8 cellular contexts compared by ENCODE assay signal in the genomic region with DNA sequence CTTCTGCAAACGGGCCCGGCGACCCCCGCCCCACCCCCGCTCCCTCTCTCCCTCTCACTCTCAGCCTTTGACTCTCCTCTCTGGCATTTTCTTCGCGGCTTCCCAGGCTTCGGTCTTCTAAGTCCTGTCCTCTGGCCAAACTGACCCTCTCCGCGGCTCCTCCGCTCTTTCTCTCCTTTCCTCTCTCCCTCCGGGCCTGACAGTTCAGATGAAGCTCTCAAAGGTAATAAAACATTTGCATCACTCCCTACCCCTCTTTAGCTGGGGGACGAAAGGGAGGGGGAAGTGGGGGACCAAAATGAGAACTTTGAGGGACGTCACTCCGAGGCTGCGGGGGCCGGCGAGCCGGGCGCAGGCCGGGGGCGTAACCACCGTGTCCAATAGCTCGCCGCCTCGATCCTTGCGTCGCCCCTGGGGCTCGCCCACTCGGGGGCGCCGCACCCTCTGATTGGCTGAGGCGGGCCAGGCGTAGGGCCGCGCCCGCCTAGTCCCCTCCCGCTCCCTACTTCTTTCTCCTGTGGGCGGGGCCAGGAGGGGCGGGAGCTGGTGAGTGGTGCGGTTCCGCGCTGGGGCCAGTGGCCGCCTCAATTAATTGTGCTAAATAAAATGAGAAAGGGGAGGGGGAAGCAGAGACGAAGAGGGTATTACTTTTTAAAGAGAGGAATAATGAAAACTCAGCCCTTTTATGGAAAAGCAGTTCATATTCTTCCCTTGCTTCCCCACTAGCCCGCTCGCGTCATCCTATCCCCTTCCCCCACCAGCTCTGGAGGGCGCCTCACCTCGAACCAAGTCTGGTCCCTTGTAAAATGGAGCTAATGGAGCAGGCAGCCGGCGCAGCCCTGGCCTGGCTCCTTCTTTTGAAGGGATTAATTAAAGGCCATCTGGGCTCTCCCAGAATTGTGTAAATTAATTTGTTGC. TPM values are rescaled to one million over a fixed set of nuclear protein-coding genes. Genes with fewer than 3 reads are reported as not detected.
DNase-seq lines count a peak whose midpoint lies in the region; ATAC-seq lines count a peak whose summit lies in the region.

TSS of gene NKX6-1 (minus strand) at position 228 of the 918 bp plus-strand sequence. CDS start 1,064 bp downstream, outside the sequence.

- H3K4me3 Mint-ChIP-seq in T-helper 2 cell treated with Interferon-gamma antibody and Interleukin-4, amounts not matched to agents 5 μg/mL and 100 μg/mL, for 36 hours: peak within 1 kb of the TSS; percentile 77

- 2% methylated on average over 51 to 52 of the region's 52 CpGs for WGBS in aorta, 2 donors

- no peak within 1 kb of the TSS for H3K27ac ChIP-seq in aorta (ENCODE audit: low read depth in 1 of 2, low read length in 2 of 2)

- no peaks in the 10 kb centered on the region for H3K36me3 Mint-ChIP-seq in T-helper 2 cell treated with Interferon-gamma antibody and Interleukin-4, amounts not matched to agents 5 μg/mL and 100 μg/mL, for 36 hours (ENCODE audit: low read depth)

- ATAC-seq in aorta (ENCODE audit: low FRiP score): peak; percentile 71
- no peak for ATAC-seq in GM21423 (IDR thresholded peaks at IDR 0.05; ENCODE audit: unreplicated experiment)

- no peaks in the 10 kb centered on the region for H3K36me3 ChIP-seq in aorta (ENCODE audit: control insufficient read depth in 1 of 2, insufficient read depth in 2 of 2, low read length in 1 of 2)

- H3K4me3 ChIP-seq in aorta (ENCODE audit: low read length in 2 of 2): peak within 1 kb of the TSS; percentile 14 to 61

- H3K27me3 Mint-ChIP-seq in T-helper 2 cell treated with Interferon-gamma antibody and Interleukin-4, amounts not matched to agents 5 μg/mL and 100 μg/mL, for 36 hours (ENCODE audit: low read depth): peaks cover 87% of the 10 kb centered on the region

- H3K27ac Mint-ChIP-seq in T-helper 2 cell treated with Interferon-gamma antibody and Interleukin-4, amounts not matched to agents 5 μg/mL and 100 μg/mL, for 36 hours: peak within 1 kb of the TSS; percentile 71

- H3K4me1 ChIP-seq in aorta (ENCODE audit: control insufficient read depth in 1 of 2, insufficient read depth in 2 of 2, low read length in 2 of 2): peaks cover 0 to 1% of the 10 kb centered on the region in 2 donors

- intact Hi-C loops in aorta (cut with DNase I): no loop called here

- peaks cover 3% of the 10 kb centered on the region for H3K9me3 Mint-ChIP-seq in T-helper 2 cell treated with Interferon-gamma antibody and Interleukin-4, amounts not matched to agents 5 μg/mL and 100 μg/mL, for 36 hours

- peak; percentile 94 for DNase-seq in DMS153 (lab: John Stamatoyannopoulos, UW)
- DNase-seq in M059J (ENCODE audit: low read depth): peak; percentile 91
- no peak for DNase-seq in T-helper 2 cell treated with Interferon-gamma antibody and Interleukin-4, amounts not matched to agents 5 μg/mL and 100 μg/mL, for 36 hours (ENCODE audit: low spot score)
- DNase-seq in fibroblast of gingiva (ENCODE audit: low read depth): peak; percentile 95
- peak; percentile 92 for DNase-seq in myocyte (ENCODE audit: low read depth)
- peak; percentile 79 to 92 for DNase-seq in aorta
- DNase-seq in activated CD4-positive, alpha-beta T cell treated with anti-CD3 and anti-CD28 coated beads, Interleukin-2, amount 50 U/mL, for 48 hours: no peak

- H3K4me1 Mint-ChIP-seq in T-helper 2 cell treated with Interferon-gamma antibody and Interleukin-4, amounts not matched to agents 5 μg/mL and 100 μg/mL, for 36 hours (ENCODE audit: low read depth): peaks cover 8% of the 10 kb centered on the region

- H3K27me3 ChIP-seq in aorta (ENCODE audit: control insufficient read depth in 1 of 2, insufficient read depth in 2 of 2, low read length in 1 of 2): peaks cover 0 to 3% of the 10 kb centered on the region in 2 donors

- H3K9me3 ChIP-seq in aorta (ENCODE audit: control insufficient read depth, low read length): peaks cover 7% of the 10 kb centered on the region

RNA-seq across cellular contexts. Expression of gene NKX6-1, which starts in this region (rescaled TPM):
- 0.64 and 0.74 TPM in 2 replicates for total RNA-seq in M059J (2014; rRNA removed; shearing (Covaris generic))
- total RNA-seq in myocyte (0.94 and 1.6 TPM in 2 replicates), aorta (1 to 10 TPM in 1 of 2 donors, under 1 TPM in 1; 0.18 to 1.4 TPM)
- 0.54 TPM for polyA plus RNA-seq in myocyte (2012)
- under 1 TPM; 0.63 to 0.74 TPM for polyA plus RNA-seq in aorta

Comparison
In these comparisons a context has a peak if more than half of its experiments do, and no peak if none do; other contexts are left out.
1. Peak in DNase-seq in M059J; RNA of the gene not detected or under 1 TPM.
2. DNase-seq: peak in DMS153 (single experiment), fibroblast of gingiva (single experiment), myocyte (single experiment) and aorta (2 of 2); none in T-helper 2 cell treated with Interferon-gamma antibody and Interleukin-4, amounts not matched to agents 5 μg/mL and 100 μg/mL, for 36 hours (single experiment) and activated CD4-positive, alpha-beta T cell treated with anti-CD3 and anti-CD28 coated beads, Interleukin-2, amount 50 U/mL, for 48 hours (0 of 2).